In genomic region chr7:43585521-43585920, GRCh38 we compare ENCODE assay signal across 8 cellular contexts. TPM values are rescaled to one million over a fixed set of nuclear protein-coding genes. Genes with fewer than 3 reads are reported as not detected.
A peak's percentile ranks its signal among the peaks of the same experiment; 100 is the strongest.
DNase-seq lines count a peak whose midpoint lies in the region; ATAC-seq, FAIRE-seq and TF ChIP-seq lines count a peak whose summit lies in the region.
"Had no signal": no experiment of that assay in that cellular context is flagged by ENCODE, and none has a peak within 500 bp of the region (broad histone marks: within the 10 kb centered on the region; RNA-seq: fewer than 3 reads in every experiment).

No MANE protein-coding gene starts in this region.

- H3K27ac ChIP-seq in Peyer's patch (peak overlapping the region in 3 of 4 donors; percentile 93 to 98 (median 97)), spleen (peak overlapping the region in 7 of 8 donors; percentile 97 to 100 (median 99)), RWPE1 (no peak overlapping the region)

- intact Hi-C loops in spleen (cut with DNase I; ENCODE audit: low total_unique reads): loop anchor here (10.0 kb wide), 2 partner anchors 49 to 249 kb away; no protein-coding TSS in a partner anchor

- 0 out of 2 replicates have a peak, but pooled peaks have one; percentile 35 for TF ChIP-seq POLR2A in GM12892 (IDR thresholded peaks at IDR 0.05; ENCODE audit: low read depth, low read length)
- no peak for TF ChIP-seq POLR2A in Peyer's patch (IDR thresholded peaks at IDR 0.05)
- TF ChIP-seq POLR2A in spleen (IDR thresholded peaks at IDR 0.05): no peak

- FAIRE-seq in GM12892 (lab: Jason Lieb, UNC): peak; percentile 81

- 34 to 59% (median 37%) methylated on average over 2 of the region's 2 CpGs for WGBS in spleen, 5 donors

- POLR2A ChIA-PET in RWPE1 (lab: Yijun Ruan, JAX; ENCODE audit: low non-redundant PET): no interaction called here

- H3K36me3 ChIP-seq in Peyer's patch: no peaks in the 10 kb centered on the region
- H3K36me3 ChIP-seq in endocrine pancreas (ENCODE audit: control insufficient read depth, insufficient read depth, low read length): no peaks in the 10 kb centered on the region
- peaks cover 0 to 7% (median 0%) of the 10 kb centered on the region in 6 donors for H3K36me3 ChIP-seq in spleen
- H3K36me3 ChIP-seq: ovary had no signal

- ATAC-seq in HG02759 (IDR thresholded peaks at IDR 0.05; ENCODE audit: unreplicated experiment): no peak

- TF ChIP-seq CTCF in Peyer's patch (IDR thresholded peaks at IDR 0.05) (no peak), spleen (IDR thresholded peaks at IDR 0.05 in 8 of 11, conservative IDR thresholded peaks at IDR 0.05 in 3 of 11) (no peak), RWPE1 (conservative IDR thresholded peaks at IDR 0.05; ENCODE audit: low read depth) (no peak)

- CTCF ChIA-PET in RWPE1 (lab: Yijun Ruan, JAX): interaction anchor here (0.6 to 0.7 kb wide), 3 partner anchors 22 to 114 kb away, joined by 3 to 4 read pairs (median 3); no protein-coding TSS in a partner anchor

- H3K27me3 ChIP-seq in Peyer's patch (no peaks in the 10 kb centered on the region), endocrine pancreas (ENCODE audit: control insufficient read depth, insufficient read depth, low read length) (no peaks in the 10 kb centered on the region), spleen (replicated peaks in 1 of 7) (peaks cover 0 to 9% (median 0%) of the 10 kb centered on the region in 7 donors)
- H3K27me3 ChIP-seq: ovary had no signal

- H3K4me1 ChIP-seq in Peyer's patch: peaks cover 0 to 38% (median 7%) of the 10 kb centered on the region in 4 donors
- H3K4me1 ChIP-seq in endocrine pancreas (ENCODE audit: control insufficient read depth, insufficient read depth, low read length): no peaks in the 10 kb centered on the region
- peaks cover 37 to 72% (median 65%) of the 10 kb centered on the region in 6 donors for H3K4me1 ChIP-seq in spleen

- DNase-seq in GM12892 (ENCODE audit: insufficient read length) (no peak), Peyer's patch (no peak), spleen (no peak), RWPE1 (ENCODE audit: low spot score) (no peak), GOT3 (lab: John Stamatoyannopoulos, UW) (no peak)

- peak overlapping the region; percentile 1 to 95 (median 81) for H3K4me3 ChIP-seq in Peyer's patch
- peak overlapping the region; percentile 5 for H3K4me3 ChIP-seq in endocrine pancreas (ENCODE audit: control insufficient read depth, insufficient read depth, low read length)
- H3K4me3 ChIP-seq in spleen: peak overlapping the region; percentile 79 to 98 (median 91)
- H3K4me3 ChIP-seq: ovary had no signal

- H3K9me3 ChIP-seq in Peyer's patch: no peaks in the 10 kb centered on the region
- no peaks in the 10 kb centered on the region for H3K9me3 ChIP-seq in endocrine pancreas (ENCODE audit: control insufficient read depth, low read length)
- no peaks in the 10 kb centered on the region for H3K9me3 ChIP-seq in spleen
- H3K9me3 ChIP-seq: ovary had no signal

- no peak overlapping the region for H3K9ac ChIP-seq in endocrine pancreas (ENCODE audit: control insufficient read depth, insufficient read depth, low read length)

RNA-seq across cellular contexts. Expression of gene STK17A, which starts 2.6 kb away (rescaled TPM):
- polyA plus RNA-seq in GM12892 (2012; ENCODE audit: missing spikeins): 82.7 TPM
- total RNA-seq in Peyer's patch (10 to 100 TPM; 16.0 to 66.8 (median 17.7) TPM), spleen (10 to 100 TPM; 45.5 to 70.1 (median 63.8) TPM)
- 10 to 100 TPM; 33.4 to 41.9 (median 40.2) TPM for polyA plus RNA-seq in spleen

Comparison
In these comparisons a context has a peak if more than half of its experiments do, and no peak if none do; other contexts are left out.
1. H3K4me3 ChIP-seq: peak in every context shown above with its lines; median percentile 91 in spleen; 81 in Peyer's patch; 5 in endocrine pancreas.